2 cellular contexts compared by ENCODE assay signal in genomic region chr5:149684371-149684770, GRCh38.
TF ChIP-seq lines count a peak whose summit lies in the region.

No MANE protein-coding gene starts in this region.

TF ChIP-seq in K562, 482 proteins besides CTCF, POLR2A, EP300 and RAD21:
- TF ChIP-seq ZNF655 (CRISPR knock-in tag; IDR thresholded peaks at IDR 0.05) (no peak), ZNF785 (CRISPR knock-in tag; IDR thresholded peaks at IDR 0.05) (no peak), ZNF239 (CRISPR knock-in tag; IDR thresholded peaks at IDR 0.05) (no peak), IRF1 (CRISPR knock-in tag; IDR thresholded peaks at IDR 0.05; ENCODE audit: borderline replicate concordance) (no peak), E2F3 (CRISPR knock-in tag; IDR thresholded peaks at IDR 0.05) (no peak), ZNF12 (CRISPR knock-in tag; IDR thresholded peaks at IDR 0.05) (no peak), ZNF24 (IDR thresholded peaks at IDR 0.05) (no peak), NR3C1 (CRISPR knock-in tag; IDR thresholded peaks at IDR 0.05) (no peak), HEY1 (CRISPR knock-in tag; IDR thresholded peaks at IDR 0.05; ENCODE audit: borderline replicate concordance) (no peak), ZSCAN32 (CRISPR knock-in tag; IDR thresholded peaks at IDR 0.05) (no peak), ZNF518B (CRISPR knock-in tag; IDR thresholded peaks at IDR 0.05) (no peak), ZNF124 (CRISPR knock-in tag; IDR thresholded peaks at IDR 0.05) (no peak), USF2 (CRISPR knock-in tag; IDR thresholded peaks at IDR 0.05) (no peak), ZNF277 (CRISPR knock-in tag; IDR thresholded peaks at IDR 0.05; ENCODE audit: borderline replicate concordance) (no peak), FOXK2 (conservative IDR thresholded peaks at IDR 0.05 in 1 of 2, IDR thresholded peaks at IDR 0.05 in 1 of 2; ENCODE audit: low read depth in 2 of 2) (no peak), FOSL1 (tag; conservative IDR thresholded peaks at IDR 0.05) (no peak)

TF ChIP-seq in SK-N-SH, 30 proteins besides CTCF, POLR2A, EP300 and RAD21 (continued from another document):
- TF ChIP-seq REST (IDR thresholded peaks at IDR 0.05; ENCODE audit: low read depth, low read length): no peak
